ENCODE assay signal across 22 cellular contexts in the genomic region with DNA sequence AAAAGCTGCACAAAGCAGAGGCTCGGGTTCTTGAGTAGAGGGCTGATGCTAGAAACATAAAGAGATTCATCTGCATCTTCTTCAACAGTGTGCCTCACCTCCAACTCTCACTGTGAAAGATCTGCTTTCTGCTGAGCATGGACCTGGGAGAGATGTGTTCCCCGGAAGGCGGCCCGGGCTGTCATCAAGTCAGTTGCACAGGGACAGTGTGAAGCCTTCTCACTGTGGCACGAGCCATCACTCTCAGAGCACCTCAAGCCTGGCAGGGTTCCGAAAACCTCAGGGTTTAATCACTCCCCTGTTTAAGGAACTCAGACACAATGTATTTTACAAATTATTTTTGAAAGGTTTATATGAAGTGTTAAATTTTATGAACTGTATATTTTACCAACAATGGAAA.
DNase-seq lines count a peak whose midpoint lies in the region; ATAC-seq and TF ChIP-seq lines count a peak whose summit lies in the region.
"Had no signal": no experiment of that assay in that cellular context is flagged by ENCODE, and none has a peak within 500 bp of the region (broad histone marks: within the 10 kb centered on the region; RNA-seq: fewer than 3 reads in every experiment).

No MANE protein-coding gene starts in this region.

- H3K9me3 ChIP-seq in MM.1S (replicated peaks; ENCODE audit: insufficient read depth, low read length): no peaks in the 10 kb centered on the region
- no peaks in the 10 kb centered on the region for H3K9me3 ChIP-seq in naive thymus-derived CD4-positive, alpha-beta T cell (ENCODE audit: control insufficient read depth in 2 of 3, low read length in 3 of 3)
- H3K9me3 ChIP-seq: esophagus muscularis mucosa had no signal

- POLR2A ChIA-PET in naive thymus-derived CD4-positive, alpha-beta T cell (lab: Charles Lee): interaction anchor here (1.0 to 1.5 kb wide), 5 partner anchors 20 to 175 kb away, joined by 3 to 4 read pairs (median 4); no protein-coding TSS in a partner anchor

- no peak for ATAC-seq in central memory CD8-positive, alpha-beta T cell (replicated peaks; ENCODE audit: extremely low read depth, poor library complexity, severe bottlenecking)
- ATAC-seq in naive thymus-derived CD4-positive, alpha-beta T cell: no peak
- ATAC-seq in GM18868 (IDR thresholded peaks at IDR 0.05; ENCODE audit: unreplicated experiment): no peak
- ATAC-seq: foreskin keratinocyte, SK-N-SH treated with all-trans-retinoic acid at 6 μM for 48 hours had no signal

- intact Hi-C loops in activated naive CD4-positive, alpha-beta T cell treated with anti-CD3 and anti-CD28 coated beads for 36 hours (cut with micrococcal nuclease): loop anchor here (1.0 to 2.0 kb wide), 2 partner anchors 18 to 436 kb away; no protein-coding TSS in a partner anchor
- intact Hi-C loops in naive thymus-derived CD4-positive, alpha-beta T cell (cut with micrococcal nuclease): loop anchor here in 1 of 2 donors (10.0 kb wide), 3 partner anchors 252 to 852 kb away; a partner anchor contains a TSS

- peak overlapping the region; percentile 94 for H3K4me2 ChIP-seq in MM.1S (ENCODE audit: low read depth, low read length)

- no peaks in the 10 kb centered on the region for H3K9me2 ChIP-seq in MM.1S (replicated peaks; ENCODE audit: insufficient read depth, low read length)

- no peaks in the 10 kb centered on the region for H3K36me3 Mint-ChIP-seq in activated naive CD4-positive, alpha-beta T cell treated with anti-CD3 and anti-CD28 coated beads for 36 hours (ENCODE audit: low read depth)
- peaks cover 2% of the 10 kb centered on the region for H3K36me3 Mint-ChIP-seq in central memory CD8-positive, alpha-beta T cell (ENCODE audit: insufficient read depth)
- peaks cover 0 to 1% (median 0%) of the 10 kb centered on the region in 5 donors for H3K36me3 Mint-ChIP-seq in naive thymus-derived CD4-positive, alpha-beta T cell

- no peaks in the 10 kb centered on the region for H3K9me3 Mint-ChIP-seq in activated naive CD4-positive, alpha-beta T cell treated with anti-CD3 and anti-CD28 coated beads for 36 hours
- no peaks in the 10 kb centered on the region for H3K9me3 Mint-ChIP-seq in central memory CD8-positive, alpha-beta T cell
- H3K9me3 Mint-ChIP-seq in naive thymus-derived CD4-positive, alpha-beta T cell: peaks cover 0 to 4% (median 0%) of the 10 kb centered on the region in 11 donors
- H3K9me3 Mint-ChIP-seq: H9 had no signal

- peaks cover 60% of the 10 kb centered on the region for H3K4me1 Mint-ChIP-seq in activated naive CD4-positive, alpha-beta T cell treated with anti-CD3 and anti-CD28 coated beads for 36 hours (ENCODE audit: low read depth)
- peaks cover 14% of the 10 kb centered on the region for H3K4me1 Mint-ChIP-seq in central memory CD8-positive, alpha-beta T cell
- peaks cover 36 to 91% (median 81%) of the 10 kb centered on the region in 7 donors for H3K4me1 Mint-ChIP-seq in naive thymus-derived CD4-positive, alpha-beta T cell

- H3K27ac ChIP-seq in MM.1S (ENCODE audit: low read length): no peak overlapping the region; the same call in 1 of the 2 replicates
- H3K27ac ChIP-seq in naive thymus-derived CD4-positive, alpha-beta T cell (ENCODE audit: low read depth, low read length): peak overlapping the region; percentile 16
- H3K27ac ChIP-seq: coronary artery, esophagus muscularis mucosa, foreskin keratinocyte, parathyroid adenoma had no signal

- no peaks in the 10 kb centered on the region for H3K27me3 Mint-ChIP-seq in activated naive CD4-positive, alpha-beta T cell treated with anti-CD3 and anti-CD28 coated beads for 36 hours (ENCODE audit: low read depth)
- H3K27me3 Mint-ChIP-seq in central memory CD8-positive, alpha-beta T cell: no peaks in the 10 kb centered on the region
- peaks cover 0 to 3% (median 0%) of the 10 kb centered on the region in 5 donors for H3K27me3 Mint-ChIP-seq in naive thymus-derived CD4-positive, alpha-beta T cell

- H3K4me3 ChIP-seq in MM.1S (ENCODE audit: low read length): peak overlapping the region; percentile 32
- peak overlapping the region; percentile 17 for H3K4me3 ChIP-seq in naive thymus-derived CD4-positive, alpha-beta T cell (ENCODE audit: low read length)
- H3K4me3 ChIP-seq: coronary artery, esophagus muscularis mucosa had no signal

- peak overlapping the region; percentile 18 for H3K4me3 Mint-ChIP-seq in activated naive CD4-positive, alpha-beta T cell treated with anti-CD3 and anti-CD28 coated beads for 36 hours
- peak overlapping the region; percentile 1 for H3K4me3 Mint-ChIP-seq in central memory CD8-positive, alpha-beta T cell
- peak overlapping the region; percentile 54 to 88 (median 80) for H3K4me3 Mint-ChIP-seq in naive thymus-derived CD4-positive, alpha-beta T cell
- H3K4me3 Mint-ChIP-seq: H9 had no signal

- H3K9ac ChIP-seq in MM.1S (ENCODE audit: low read length): peak overlapping the region; percentile 21; the same call in 1 of the 2 replicates
- H3K9ac ChIP-seq: parathyroid adenoma had no signal

- peak overlapping the region; percentile 50 for H2AFZ ChIP-seq in MM.1S (ENCODE audit: low read length)
- H2AFZ ChIP-seq: parathyroid adenoma had no signal

- peaks cover 14% of the 10 kb centered on the region for H3F3A ChIP-seq in MM.1S (ENCODE audit: insufficient read depth, low read length)

- no peaks in the 10 kb centered on the region for H4K20me1 ChIP-seq in MM.1S (ENCODE audit: insufficient read depth, low read length)

- no peaks in the 10 kb centered on the region for H3K79me2 ChIP-seq in MM.1S (ENCODE audit: low read length)
- H3K79me2 ChIP-seq: parathyroid adenoma had no signal

- H3K36me3 ChIP-seq in MM.1S (replicated peaks; ENCODE audit: insufficient read depth, low read length): no peaks in the 10 kb centered on the region
- H3K36me3 ChIP-seq in naive thymus-derived CD4-positive, alpha-beta T cell (ENCODE audit: control insufficient read depth in 2 of 3, insufficient read depth in 3 of 3, low read length in 3 of 3): no peaks in the 10 kb centered on the region
- H3K36me3 ChIP-seq: esophagus muscularis mucosa had no signal

- no peak for TF ChIP-seq CTCF in MM.1S (IDR thresholded peaks at IDR 0.05; ENCODE audit: low read length)

- CTCF ChIA-PET in activated naive CD4-positive, alpha-beta T cell treated with anti-CD3 and anti-CD28 coated beads for 36 hours (lab: Charles Lee): interaction anchor here (0.7 to 2.4 kb wide), 6 partner anchors 12 to 176 kb away, joined by 3 to 10 read pairs (median 4); a partner anchor contains a TSS
- CTCF ChIA-PET in naive thymus-derived CD4-positive, alpha-beta T cell (lab: Charles Lee): interaction anchor here (0.8 to 4.1 kb wide), 3 partner anchors 141 to 155 kb away, joined by 3 to 20 read pairs (median 5); no protein-coding TSS in a partner anchor

- DNase-seq in activated naive CD4-positive, alpha-beta T cell treated with anti-CD3 and anti-CD28 coated beads for 36 hours: no peak
- no peak for DNase-seq in activated naive CD4-positive, alpha-beta T cell (lab: John Stamatoyannopoulos, UW)
- DNase-seq in MM.1S: no peak
- no peak for DNase-seq in central memory CD8-positive, alpha-beta T cell (ENCODE audit: low spot score in 2 of 2)
- no peak for DNase-seq in naive thymus-derived CD4-positive, alpha-beta T cell
- DNase-seq in T-helper 9 cell: no peak
- no peak for DNase-seq in CD1c-positive myeloid dendritic cell (ENCODE audit: extremely low spot score)
- DNase-seq: activated T-cell treated with anti-CD3 and anti-CD28 coated beads for 4 hours; aorta; foreskin keratinocyte; H9; mammary epithelial cell; NCI-H1105 treated with DMSO at 0.1 percent for 48 hours; NCI-H2029; stimulated activated CD4-positive, alpha-beta T cell treated with anti-CD3 and anti-CD28 coated beads, Interleukin-12 subunit alpha, Interleukin-12 subunit beta, amount 100 ng/mL, for 4 hours; stimulated activated CD4-positive, alpha-beta T cell treated with anti-CD3 and anti-CD28 coated beads, Interleukin-4, amount 100 ng/mL, for 1 hour; T1000 had no signal

- no peaks in the 10 kb centered on the region for H3K27me3 ChIP-seq in MM.1S (replicated peaks; ENCODE audit: insufficient read depth, low read length)
- no peaks in the 10 kb centered on the region for H3K27me3 ChIP-seq in naive thymus-derived CD4-positive, alpha-beta T cell (ENCODE audit: control insufficient read depth in 2 of 2, insufficient read depth in 2 of 2, low read length in 2 of 2)
- H3K27me3 ChIP-seq: esophagus muscularis mucosa, foreskin keratinocyte had no signal

- peaks cover 24% of the 10 kb centered on the region for H3K4me1 ChIP-seq in MM.1S (ENCODE audit: low read length)
- H3K4me1 ChIP-seq in naive thymus-derived CD4-positive, alpha-beta T cell (ENCODE audit: control insufficient read depth in 2 of 2, insufficient read depth in 2 of 2, low read length in 2 of 2): peaks cover 0 to 53% of the 10 kb centered on the region in 2 donors
- H3K4me1 ChIP-seq: foreskin keratinocyte had no signal

- no peak overlapping the region for H3K27ac Mint-ChIP-seq in activated naive CD4-positive, alpha-beta T cell treated with anti-CD3 and anti-CD28 coated beads for 36 hours
- H3K27ac Mint-ChIP-seq in central memory CD8-positive, alpha-beta T cell (ENCODE audit: low read depth): no peak overlapping the region
- peak overlapping the region in 8 of 9 donors; percentile 76 to 91 (median 90) for H3K27ac Mint-ChIP-seq in naive thymus-derived CD4-positive, alpha-beta T cell
- H3K27ac Mint-ChIP-seq: H9 had no signal

Comparison
In these comparisons a context has a peak if more than half of its experiments do, and no peak if none do; other contexts are left out.
1. H3K27ac Mint-ChIP-seq: peak in naive thymus-derived CD4-positive, alpha-beta T cell (8 of 9); none in activated naive CD4-positive, alpha-beta T cell treated with anti-CD3 and anti-CD28 coated beads for 36 hours (single experiment) and central memory CD8-positive, alpha-beta T cell (single experiment).
2. H3K4me3 Mint-ChIP-seq: peak in every context shown above with its lines; median percentile 80 in naive thymus-derived CD4-positive, alpha-beta T cell; 18 in activated naive CD4-positive, alpha-beta T cell treated with anti-CD3 and anti-CD28 coated beads for 36 hours; 1 in central memory CD8-positive, alpha-beta T cell.